14 cellular contexts compared by ENCODE assay signal in the genomic region with DNA sequence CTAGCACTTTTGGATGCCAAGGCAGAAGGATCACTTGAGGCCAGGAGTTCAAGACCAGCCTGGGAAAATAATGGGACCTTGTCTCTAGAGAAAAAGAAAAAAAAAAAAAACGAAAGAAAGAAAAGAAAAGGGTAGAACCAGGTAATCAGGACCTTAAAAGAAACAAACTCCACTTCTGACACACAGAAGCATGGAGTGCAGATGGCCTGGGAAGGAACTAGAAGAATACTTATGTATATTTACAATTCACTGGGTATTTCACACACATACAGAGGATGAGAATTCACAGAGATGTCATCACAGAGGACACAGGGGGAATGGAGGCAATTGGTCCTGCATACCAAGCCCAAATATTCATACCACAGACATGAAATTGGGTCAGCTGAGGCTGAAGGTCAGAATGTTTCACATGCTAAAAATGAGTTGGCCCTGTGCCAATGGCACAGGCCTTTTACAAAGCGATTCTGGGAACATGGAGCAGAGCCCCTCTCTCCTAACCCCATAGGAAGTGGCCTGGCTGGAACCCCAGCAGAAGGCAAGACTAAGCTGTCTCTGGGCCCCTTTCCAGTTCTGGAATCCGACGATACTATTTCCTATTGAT. TPM values are rescaled to one million over a fixed set of nuclear protein-coding genes. Genes with fewer than 3 reads are reported as not detected.
DNase-seq lines count a peak whose midpoint lies in the region; ATAC-seq and TF ChIP-seq lines count a peak whose summit lies in the region.
"Had no signal": no experiment of that assay in that cellular context is flagged by ENCODE, and none has a peak within 500 bp of the region (broad histone marks: within the 10 kb centered on the region; RNA-seq: fewer than 3 reads in every experiment).

No MANE protein-coding gene starts in this region.

- H3K27ac ChIP-seq in AG04450 (ENCODE audit: low read depth, low read length), result peak overlapping the region; percentile 87
- H3K27ac ChIP-seq in naive thymus-derived CD4-positive, alpha-beta T cell (ENCODE audit: low read depth, low read length), result no peak overlapping the region
- H3K27ac ChIP-seq: testis had no signal

- ATAC-seq in naive thymus-derived CD4-positive, alpha-beta T cell, result no peak
- ATAC-seq in HG02571 (IDR thresholded peaks at IDR 0.05; ENCODE audit: unreplicated experiment), result no peak
- no peak for ATAC-seq in HG03571 (IDR thresholded peaks at IDR 0.05; ENCODE audit: unreplicated experiment)
- no peak for ATAC-seq in HG03159 (IDR thresholded peaks at IDR 0.05; ENCODE audit: unreplicated experiment)

- peaks cover 0 to 72% (median 31%) of the 10 kb centered on the region in 3 experiments for H3K36me3 ChIP-seq in naive thymus-derived CD4-positive, alpha-beta T cell (ENCODE audit: control insufficient read depth in 2 of 3, insufficient read depth in 3 of 3, low read length in 3 of 3)

- CTCF ChIA-PET in AG04450 (lab: Charles Lee), result no interaction called here
- CTCF ChIA-PET in naive thymus-derived CD4-positive, alpha-beta T cell (lab: Charles Lee), result interaction anchor here (0.6 to 1.3 kb wide), 2 partner anchors 54 to 110 kb away, joined by 3 read pairs; no protein-coding TSS in a partner anchor

- peak overlapping the region; percentile 29; the same call in 1 of the 2 replicates for H3K4me3 Mint-ChIP-seq in HFFc6
- H3K4me3 Mint-ChIP-seq in naive thymus-derived CD4-positive, alpha-beta T cell, result peak overlapping the region in 3 of 10 donors; percentile 7 to 53 (median 48)
- H3K4me3 Mint-ChIP-seq: endodermal cell, mesothelial cell of epicardium had no signal

- no peaks in the 10 kb centered on the region for H3K27me3 ChIP-seq in AG04450 (ENCODE audit: control insufficient read depth, insufficient read depth, low read length)
- no peaks in the 10 kb centered on the region for H3K27me3 ChIP-seq in naive thymus-derived CD4-positive, alpha-beta T cell (ENCODE audit: control insufficient read depth in 2 of 2, insufficient read depth in 2 of 2, low read length in 2 of 2)
- H3K27me3 ChIP-seq: testis had no signal

- peaks cover 30% of the 10 kb centered on the region for H3K36me3 Mint-ChIP-seq in HFFc6 (ENCODE audit: low read depth)
- peaks cover 13 to 44% (median 20%) of the 10 kb centered on the region in 5 donors for H3K36me3 Mint-ChIP-seq in naive thymus-derived CD4-positive, alpha-beta T cell

- intact Hi-C loops in naive thymus-derived CD4-positive, alpha-beta T cell (cut with micrococcal nuclease), result no loop called here

- POLR2A ChIA-PET in AG04450 (lab: Yijun Ruan, JAX), result interaction anchor here (0.6 kb wide), 1 partner anchor 11 kb away, joined by 3 read pairs; no protein-coding TSS in a partner anchor
- POLR2A ChIA-PET in naive thymus-derived CD4-positive, alpha-beta T cell (lab: Charles Lee), result interaction anchor here (0.7 to 1.4 kb wide), 4 partner anchors 11 to 209 kb away, joined by 3 to 5 read pairs (median 4); a partner anchor contains a TSS

- H3K27ac Mint-ChIP-seq in HFFc6, result peak overlapping the region; percentile 74
- H3K27ac Mint-ChIP-seq in naive thymus-derived CD4-positive, alpha-beta T cell, result peak overlapping the region in 5 of 9 donors; percentile 26 to 72 (median 62)
- H3K27ac Mint-ChIP-seq: endodermal cell, mesothelial cell of epicardium had no signal

- H3K9me3 Mint-ChIP-seq in HFFc6, result no peaks in the 10 kb centered on the region; the same call in 1 of the 2 replicates
- no peaks in the 10 kb centered on the region for H3K9me3 Mint-ChIP-seq in naive thymus-derived CD4-positive, alpha-beta T cell
- H3K9me3 Mint-ChIP-seq: endodermal cell, IgD-negative memory B cell, mesothelial cell of epicardium had no signal

- H3K27me3 Mint-ChIP-seq in HFFc6 (ENCODE audit: insufficient read depth), result peaks cover 3% of the 10 kb centered on the region
- no peaks in the 10 kb centered on the region for H3K27me3 Mint-ChIP-seq in naive thymus-derived CD4-positive, alpha-beta T cell
- H3K27me3 Mint-ChIP-seq: IgD-negative memory B cell had no signal

- TF ChIP-seq CTCF in AG04450 (IDR thresholded peaks at IDR 0.05; ENCODE audit: low read depth, low read length) (no peak), HFFc6 (IDR thresholded peaks at IDR 0.05) (no peak), choroid plexus epithelial cell (conservative IDR thresholded peaks at IDR 0.05; ENCODE audit: low read depth, low read length) (no peak)

- H3K4me3 ChIP-seq in AG04450 (ENCODE audit: low read depth, low read length), result no peak overlapping the region
- H3K4me3 ChIP-seq in choroid plexus epithelial cell (ENCODE audit: low read depth, low read length), result no peak overlapping the region
- H3K4me3 ChIP-seq in naive thymus-derived CD4-positive, alpha-beta T cell (ENCODE audit: low read length), result no peak overlapping the region
- H3K4me3 ChIP-seq: testis had no signal

- H3K9me3 ChIP-seq in AG04450 (ENCODE audit: control insufficient read depth, insufficient read depth, low read length), result no peaks in the 10 kb centered on the region
- H3K9me3 ChIP-seq in naive thymus-derived CD4-positive, alpha-beta T cell (ENCODE audit: control insufficient read depth in 2 of 3, low read length in 3 of 3), result no peaks in the 10 kb centered on the region
- H3K9me3 ChIP-seq: testis had no signal

- H3K4me1 ChIP-seq in naive thymus-derived CD4-positive, alpha-beta T cell (ENCODE audit: control insufficient read depth in 2 of 2, insufficient read depth in 2 of 2, low read length in 2 of 2), result peaks cover 16 to 17% of the 10 kb centered on the region in 2 donors

- peak; percentile 81 for DNase-seq in AG04450 (ENCODE audit: low read depth, low spot score)
- peak; percentile 88 for DNase-seq in HFFc6
- peak; percentile 98 for DNase-seq in choroid plexus epithelial cell (ENCODE audit: low read depth)
- DNase-seq in naive thymus-derived CD4-positive, alpha-beta T cell, result no peak
- DNase-seq in activated effector memory CD4-positive, alpha-beta T cell treated with Interleukin-2 at 50 U/mL for 16 hours, result no peak
- DNase-seq: DMS153, endodermal cell, NCI-H510A treated with DMSO at 0.1 percent for 48 hours, testis had no signal

- H3K4me1 Mint-ChIP-seq in HFFc6 (ENCODE audit: low read depth), result peaks cover 48% of the 10 kb centered on the region
- H3K4me1 Mint-ChIP-seq in naive thymus-derived CD4-positive, alpha-beta T cell, result peaks cover 36 to 70% (median 56%) of the 10 kb centered on the region in 7 donors

RNA-seq across cellular contexts. Expression of a gene that starts 4.4 kb away (rescaled TPM):
- 21.8 and 24.7 TPM in 2 replicates for polyA plus RNA-seq in AG04450 (2011; rRNA removed)
- polyA minus RNA-seq in AG04450 (2011; rRNA and poly(A)+ RNA removed), result 13.8 and 21.5 TPM in 2 replicates
- 10 to 100 TPM; 31.0 to 38.2 (median 35.4) TPM for total RNA-seq in HFFc6 (2021; fragmentation: NEBNext Ultra II Directional; extraction: Animal tissue kit (Norgen Biotek cat#: 25700))
- 10 to 100 TPM; 40.5 to 83.7 (median 54.3) TPM for total RNA-seq in naive thymus-derived CD4-positive, alpha-beta T cell
- 10 to 100 TPM; 36.2 to 52.5 TPM for polyA plus RNA-seq in naive thymus-derived CD4-positive, alpha-beta T cell

RNA-seq across cellular contexts. Expression of a gene that starts 6.7 kb away (rescaled TPM):
- polyA plus RNA-seq in AG04450 (2011; rRNA removed), result 9.7 and 9.8 TPM in 2 replicates
- 7.9 and 9.1 TPM in 2 replicates for polyA minus RNA-seq in AG04450 (2011; rRNA and poly(A)+ RNA removed)
- 10 to 100 TPM; 11.8 to 15.2 (median 13.5) TPM for total RNA-seq in HFFc6 (2021; fragmentation: NEBNext Ultra II Directional; extraction: Animal tissue kit (Norgen Biotek cat#: 25700))
- 10 to 100 TPM; 39.7 to 76.2 (median 43.4) TPM for total RNA-seq in naive thymus-derived CD4-positive, alpha-beta T cell
- polyA plus RNA-seq in naive thymus-derived CD4-positive, alpha-beta T cell, result 10 to 100 TPM; 20.1 to 22.9 TPM

RNA-seq across cellular contexts. Expression of a gene that starts 13.6 kb away (rescaled TPM):
- polyA plus RNA-seq in AG04450 (2011; rRNA removed), result 15.4 and 16.2 TPM in 2 replicates
- polyA minus RNA-seq in AG04450 (2011; rRNA and poly(A)+ RNA removed), result 10.7 and 14.8 TPM in 2 replicates
- 10 to 100 TPM; 16.6 to 18.9 (median 17.2) TPM for total RNA-seq in HFFc6 (2021; fragmentation: NEBNext Ultra II Directional; extraction: Animal tissue kit (Norgen Biotek cat#: 25700))
- total RNA-seq in naive thymus-derived CD4-positive, alpha-beta T cell, result 10 to 100 TPM; 36.0 to 66.0 (median 38.6) TPM
- 10 to 100 TPM; 15.2 to 35.0 TPM for polyA plus RNA-seq in naive thymus-derived CD4-positive, alpha-beta T cell

RNA-seq across cellular contexts. Expression of a gene that starts 19.1 kb away (rescaled TPM):
- 129 and 146 TPM in 2 replicates for polyA plus RNA-seq in AG04450 (2011; rRNA removed)
- 59.6 and 86.5 TPM in 2 replicates for polyA minus RNA-seq in AG04450 (2011; rRNA and poly(A)+ RNA removed)
- 10 to 100 TPM; 83.8 to 92.6 (median 85.1) TPM for total RNA-seq in HFFc6 (2021; fragmentation: NEBNext Ultra II Directional; extraction: Animal tissue kit (Norgen Biotek cat#: 25700))
- total RNA-seq in naive thymus-derived CD4-positive, alpha-beta T cell, result 100 to 1,000 TPM in 2 of 5 experiments, 10 to 100 TPM in 3; 83.7 to 116 (median 98.9) TPM
- 100 to 1,000 TPM; 129 to 132 TPM for polyA plus RNA-seq in naive thymus-derived CD4-positive, alpha-beta T cell

RNA-seq across cellular contexts. Expression of a gene that starts 26.0 kb away (rescaled TPM):
- polyA plus RNA-seq in AG04450 (2011; rRNA removed), result 0.52 and 0.72 TPM in 2 replicates
- 3.3 and 4.2 TPM in 2 replicates for polyA minus RNA-seq in AG04450 (2011; rRNA and poly(A)+ RNA removed)
- 1 to 10 TPM; 3.4 to 8.3 (median 6.5) TPM for total RNA-seq in HFFc6 (2021; fragmentation: NEBNext Ultra II Directional; extraction: Animal tissue kit (Norgen Biotek cat#: 25700))
- 1 to 10 TPM in 4 of 5 experiments, under 1 TPM in 1; 0.70 to 3.3 (median 1.6) TPM for total RNA-seq in naive thymus-derived CD4-positive, alpha-beta T cell
- polyA plus RNA-seq in naive thymus-derived CD4-positive, alpha-beta T cell, result under 1 TPM; 0.21 to 0.38 TPM
- polyA plus RNA-seq: IgD-negative memory B cell had no signal

Comparison
In these comparisons a context has a peak if more than half of its experiments do, and no peak if none do; other contexts are left out.
1. DNase-seq: peak in AG04450 (single experiment), HFFc6 (single experiment) and choroid plexus epithelial cell (single experiment); none in naive thymus-derived CD4-positive, alpha-beta T cell (0 of 9) and activated effector memory CD4-positive, alpha-beta T cell treated with Interleukin-2 at 50 U/mL for 16 hours (single experiment).